In the genomic region with DNA sequence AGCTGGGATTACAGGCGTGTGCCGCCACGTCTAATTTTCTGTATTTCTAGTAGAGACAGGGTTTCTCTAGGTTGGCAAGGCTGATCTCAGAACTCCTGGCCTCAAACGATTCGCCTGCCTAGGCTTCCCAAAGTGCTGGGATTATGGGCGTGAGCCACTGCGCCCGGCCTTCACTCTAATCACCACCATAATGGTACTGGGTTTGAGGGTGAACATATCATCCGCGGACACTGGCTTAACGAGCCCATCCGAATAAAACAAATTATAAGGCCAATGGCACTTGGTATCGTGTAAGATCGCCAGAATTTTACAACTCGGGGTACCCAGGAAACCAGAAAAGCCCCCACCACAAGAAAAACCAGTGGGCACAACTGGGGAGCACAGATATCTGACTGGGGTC, we compare ENCODE assay signal across 8 cellular contexts. TPM values are rescaled to one million over a fixed set of nuclear protein-coding genes. Genes with fewer than 3 reads are reported as not detected.
DNase-seq lines count a peak whose midpoint lies in the region; ATAC-seq, FAIRE-seq and TF ChIP-seq lines count a peak whose summit lies in the region.

No MANE protein-coding gene starts in this region.

- H3K36me3 Mint-ChIP-seq in effector memory CD8-positive, alpha-beta T cell (ENCODE audit: insufficient read depth), result peaks cover 16% of the 10 kb centered on the region
- peaks cover 8 to 18% of the 10 kb centered on the region in 2 donors for H3K36me3 Mint-ChIP-seq in naive B cell

- DNase-seq in LNCaP clone FGC (ENCODE audit: low read depth), result no peak
- no peak for DNase-seq in effector memory CD8-positive, alpha-beta T cell
- DNase-seq in naive B cell, result no peak
- DNase-seq in DMS153 (lab: John Stamatoyannopoulos, UW), result no peak
- no peak for DNase-seq in GOT3 (lab: John Stamatoyannopoulos, UW)
- DNase-seq in GM12892 (ENCODE audit: insufficient read length), result no peak

- H3K27me3 Mint-ChIP-seq in effector memory CD8-positive, alpha-beta T cell, result no peaks in the 10 kb centered on the region
- H3K27me3 Mint-ChIP-seq in naive B cell, result no peaks in the 10 kb centered on the region

- H3K4me1 Mint-ChIP-seq in effector memory CD8-positive, alpha-beta T cell (ENCODE audit: low read depth in 2 of 2), result peaks cover 22 to 26% of the 10 kb centered on the region in 2 donors
- peaks cover 17 to 44% (median 33%) of the 10 kb centered on the region in 3 donors for H3K4me1 Mint-ChIP-seq in naive B cell

- H3K4me3 ChIP-seq in LNCaP clone FGC (ENCODE audit: low read depth, low read length), result peak overlapping the region; percentile 66

- no peaks in the 10 kb centered on the region for H3K9me3 Mint-ChIP-seq in effector memory CD8-positive, alpha-beta T cell
- H3K9me3 Mint-ChIP-seq in naive B cell, result peaks cover 0 to 3% (median 0%) of the 10 kb centered on the region in 7 donors

- no peak for TF ChIP-seq CTCF in C4-2B (conservative IDR thresholded peaks at IDR 0.05)
- no peak for TF ChIP-seq CTCF in LNCaP clone FGC (IDR thresholded peaks at IDR 0.05; ENCODE audit: control insufficient read depth, extremely low read depth, insufficient read depth)

- H3K4me3 Mint-ChIP-seq in effector memory CD8-positive, alpha-beta T cell, result peak overlapping the region; percentile 91 to 93
- peak overlapping the region; percentile 90 to 99 (median 95) for H3K4me3 Mint-ChIP-seq in naive B cell

- TF ChIP-seq POLR2A in GM12892 (IDR thresholded peaks at IDR 0.05; ENCODE audit: low read depth, low read length), result no peak

- peak; percentile 8 for ATAC-seq in effector memory CD8-positive, alpha-beta T cell (replicated peaks)
- ATAC-seq in naive B cell (ENCODE audit: low read depth in 2 of 2), result peak in 1 of 2 donors; percentile 4
- no peak for ATAC-seq in HG02610 (IDR thresholded peaks at IDR 0.05; ENCODE audit: unreplicated experiment)

- FAIRE-seq in GM12892 (lab: Jason Lieb, UNC), result no peak

- peak overlapping the region; percentile 97 to 98 for H3K27ac Mint-ChIP-seq in effector memory CD8-positive, alpha-beta T cell
- peak overlapping the region; percentile 95 to 99 (median 97) for H3K27ac Mint-ChIP-seq in naive B cell

- peak overlapping the region; percentile 37; the same call in 1 of the 2 replicates for H3K27ac ChIP-seq in C4-2B

RNA-seq across cellular contexts. Expression of a gene that starts 0.6 kb away (rescaled TPM):
- polyA plus RNA-seq in naive B cell (ENCODE audit: low read depth in 6 of 6), result 1 to 10 TPM; 3.5 to 6.4 (median 5.3) TPM
- 5.3 TPM for polyA plus RNA-seq in GM12892 (2012; ENCODE audit: missing spikeins)

RNA-seq across cellular contexts. Expression of a gene that starts 7.1 kb away (rescaled TPM):
- polyA plus RNA-seq in naive B cell (ENCODE audit: low read depth in 6 of 6), result 10 to 100 TPM; 55.4 to 90.0 (median 68.5) TPM
- polyA plus RNA-seq in GM12892 (2012; ENCODE audit: missing spikeins), result 40.5 TPM

RNA-seq across cellular contexts. Expression of a gene that starts 46.7 kb away (rescaled TPM):
- 1 to 10 TPM in 5 of 6 donors, not detected in 1; 1.1 to 2.7 (median 1.3) TPM for polyA plus RNA-seq in naive B cell (ENCODE audit: low read depth in 6 of 6)
- 0.51 TPM for polyA plus RNA-seq in GM12892 (2012; ENCODE audit: missing spikeins)

RNA-seq across cellular contexts. Expression of a gene that starts 46.9 kb away (rescaled TPM):
- polyA plus RNA-seq in naive B cell (ENCODE audit: low read depth in 6 of 6), result 1 to 10 TPM; 2.8 to 8.1 (median 4.2) TPM
- 3.9 TPM for polyA plus RNA-seq in GM12892 (2012; ENCODE audit: missing spikeins)

RNA-seq across cellular contexts. Expression of a gene that starts 51.2 kb away (rescaled TPM):
- 10 to 100 TPM; 47.3 to 71.6 (median 64.5) TPM for polyA plus RNA-seq in naive B cell (ENCODE audit: low read depth in 6 of 6)
- 21.0 TPM for polyA plus RNA-seq in GM12892 (2012; ENCODE audit: missing spikeins)
